In genomic region chr18:37424507-37424906, GRCh38 we compare ENCODE assay signal across 17 cellular contexts.
"Had no signal": no experiment of that assay in that cellular context is flagged by ENCODE, and none has a peak within 500 bp of the region (broad histone marks: within the 10 kb centered on the region; RNA-seq: fewer than 3 reads in every experiment).

No MANE protein-coding gene starts in this region.

- DNase-seq: activated B cell treated with CpG ODN at 0.5 μM for 24 hours; activated CD4-positive, alpha-beta T cell treated with anti-CD3 and anti-CD28 coated beads, Interleukin-2, amount 50 U/mL, for 1 hour; activated CD8-positive, alpha-beta T cell treated with anti-CD3 and anti-CD28 coated beads for 36 hours; activated T-cell treated with anti-CD3 and anti-CD28 coated beads, Interleukin-2, amount 50 U/mL, for 4 hours; anterior cingulate cortex; endodermal cell; foreskin fibroblast; left ventricle myocardium inferior; mesendoderm; nucleus accumbens; right cardiac atrium; stimulated activated CD4-positive, alpha-beta T cell treated with anti-CD3 and anti-CD28 coated beads, Interleukin-2, amount 100 ng/mL, for 48 hours; stimulated activated naive CD4-positive, alpha-beta T cell treated with Interleukin-2 at 50 U/mL for 16 hours; transverse colon; uterus had no signal

- H3K4me1 ChIP-seq: left ventricle myocardium inferior, transverse colon, uterus had no signal

- H3K27me3 ChIP-seq: transverse colon, uterus had no signal

- ATAC-seq: activated CD8-positive, alpha-beta T cell treated with anti-CD3 and anti-CD28 coated beads for 36 hours; activated T-cell treated with anti-CD3 and anti-CD28 coated beads, Interleukin-2, amount 50 U/mL, for 4 hours; esophagus mucosa; right cardiac atrium had no signal

- H3K36me3 ChIP-seq: left ventricle myocardium inferior, transverse colon, uterus had no signal

- H3K4me3 ChIP-seq: left ventricle myocardium inferior, lung, transverse colon, uterus had no signal

- H3K27ac ChIP-seq: left ventricle myocardium inferior, transverse colon, uterus had no signal

- H3K9me3 ChIP-seq: left ventricle myocardium inferior, transverse colon, uterus had no signal
